16 cellular contexts compared by ENCODE assay signal in the genomic region with DNA sequence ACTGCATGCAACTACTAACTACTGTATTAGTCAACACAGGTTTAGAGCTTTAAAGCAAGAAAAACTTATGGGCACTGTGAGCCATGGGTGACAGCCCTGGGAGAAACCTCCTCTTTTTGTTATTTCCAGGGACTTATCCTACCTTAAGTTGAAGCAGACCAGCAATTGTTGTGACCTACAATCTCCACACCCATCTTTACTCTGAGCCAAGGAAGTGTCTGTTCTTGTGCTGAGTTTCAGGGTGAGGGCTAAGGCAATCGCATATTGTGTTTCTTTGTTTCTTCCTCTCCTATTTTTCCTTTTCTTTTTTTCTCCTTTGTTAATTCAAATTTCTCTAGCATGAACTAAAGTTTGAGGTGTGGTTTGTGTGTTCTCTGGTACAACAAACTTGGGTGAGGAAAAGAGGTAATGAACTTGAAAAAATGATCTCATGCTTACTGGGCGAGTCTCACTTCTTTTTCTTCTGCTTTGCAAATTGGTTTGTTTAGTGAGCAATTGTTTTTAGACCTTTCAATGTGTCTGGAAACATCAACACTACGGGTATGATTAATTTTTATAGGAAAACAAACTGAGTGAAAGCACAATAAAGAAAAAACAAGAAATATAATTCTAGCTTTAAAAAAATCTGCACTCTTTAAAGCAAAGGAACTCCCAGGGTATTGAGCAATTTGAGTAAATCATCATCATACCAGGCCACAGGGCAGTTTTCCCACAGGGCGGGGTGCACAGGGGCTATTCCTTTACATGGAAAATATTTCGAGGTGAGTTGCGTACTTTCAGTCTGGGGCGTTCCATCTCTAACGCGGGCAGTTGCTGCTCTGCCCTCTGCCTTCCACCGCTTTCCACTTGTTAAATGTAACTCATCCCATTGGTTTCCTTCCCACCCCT. TPM values are rescaled to one million over a fixed set of nuclear protein-coding genes. Genes with fewer than 3 reads are reported as not detected.
DNase-seq lines count a peak whose midpoint lies in the region; ATAC-seq and TF ChIP-seq lines count a peak whose summit lies in the region.
"Had no signal": no experiment of that assay in that cellular context is flagged by ENCODE, and none has a peak within 500 bp of the region (broad histone marks: within the 10 kb centered on the region; RNA-seq: fewer than 3 reads in every experiment).

No MANE protein-coding gene starts in this region.

- no peak for TF ChIP-seq CTCF in right atrium auricular region (IDR thresholded peaks at IDR 0.05)
- TF ChIP-seq CTCF in colonic mucosa (IDR thresholded peaks at IDR 0.05) = no peak
- no peak for TF ChIP-seq CTCF in mucosa of descending colon (IDR thresholded peaks at IDR 0.05)
- no peak for TF ChIP-seq CTCF in GM10266 (IDR thresholded peaks at IDR 0.05; ENCODE audit: control insufficient read depth, insufficient read depth, low read depth, missing control alignments)

- WGBS in right cardiac atrium = 76% methylated on average over 10 of the region's 10 CpGs

- H3K36me3 ChIP-seq in right atrium auricular region (no peaks in the 10 kb centered on the region), colonic mucosa (no peaks in the 10 kb centered on the region), mucosa of descending colon (ENCODE audit: low read depth) (no peaks in the 10 kb centered on the region)

- H3K27me3 ChIP-seq in right cardiac atrium (ENCODE audit: control insufficient read depth, insufficient read depth) (no peaks in the 10 kb centered on the region), right atrium auricular region (no peaks in the 10 kb centered on the region), colonic mucosa (no peaks in the 10 kb centered on the region)

- peak; percentile 59 to 96 for ATAC-seq in right cardiac atrium
- peak; percentile 88 for ATAC-seq in mucosa of descending colon
- ATAC-seq in GM19455 (IDR thresholded peaks at IDR 0.05; ENCODE audit: unreplicated experiment) = no peak
- ATAC-seq: naive thymus-derived CD4-positive, alpha-beta T cell had no signal

- no peak overlapping the region for H3K9ac ChIP-seq in colonic mucosa (ENCODE audit: low read depth in 2 of 2, low read length in 2 of 2)

- intact Hi-C loops in right cardiac atrium (cut with DNase I) (no loop called here), colonic mucosa (cut with DNase I) (no loop called here), mucosa of descending colon (cut with DNase I, micrococcal nuclease) (no loop called here)

- H3K27ac ChIP-seq in right cardiac atrium (ENCODE audit: low read length) (no peak overlapping the region), right atrium auricular region (no peak overlapping the region), colonic mucosa (peak overlapping the region; percentile 4)

- peak in 2 of 3 donors; percentile 52 to 63 for DNase-seq in right cardiac atrium
- no peak for DNase-seq in right atrium auricular region (ENCODE audit: low spot score)
- DNase-seq in colonic mucosa = peak; percentile 66
- DNase-seq in mucosa of descending colon = peak; percentile 51 to 58 (median 53)
- no peak for DNase-seq in GM10266 (ENCODE audit: extremely low spot score)
- no peak for DNase-seq in GDM1 (lab: John Stamatoyannopoulos, UW)
- no peak for DNase-seq in activated naive CD4-positive, alpha-beta T cell treated with Interleukin-2 at 50 U/mL for 16 hours
- DNase-seq: activated CD4-positive, alpha-beta memory T cell treated with anti-CD3 and anti-CD28 coated beads for 36 hours; activated gamma-delta T cell treated with Interleukin-2 at 50 U/mL for 16 hours; DMS153; islet precursor cell; naive thymus-derived CD4-positive, alpha-beta T cell; small intestine had no signal

- H3K9me3 ChIP-seq in right cardiac atrium (ENCODE audit: control insufficient read depth, low read length) (no peaks in the 10 kb centered on the region), right atrium auricular region (no peaks in the 10 kb centered on the region), colonic mucosa (no peaks in the 10 kb centered on the region), mucosa of descending colon (no peaks in the 10 kb centered on the region)

- no peak overlapping the region for H3K4me3 ChIP-seq in right cardiac atrium (ENCODE audit: low read length)
- no peak overlapping the region for H3K4me3 ChIP-seq in right atrium auricular region
- no peak overlapping the region for H3K4me3 ChIP-seq in colonic mucosa
- no peak overlapping the region for H3K4me3 ChIP-seq in mucosa of descending colon

- no peaks in the 10 kb centered on the region for H3K4me1 ChIP-seq in right cardiac atrium (ENCODE audit: control insufficient read depth, insufficient read depth, low read length)
- no peaks in the 10 kb centered on the region for H3K4me1 ChIP-seq in right atrium auricular region
- H3K4me1 ChIP-seq in colonic mucosa = no peaks in the 10 kb centered on the region
- H3K4me1 ChIP-seq in mucosa of descending colon (ENCODE audit: low read depth) = peaks cover 2% of the 10 kb centered on the region

RNA-seq across cellular contexts. Expression of a gene that starts 2.7 kb away (rescaled TPM):
- total RNA-seq in right cardiac atrium (1 to 10 TPM in 1 of 4 donors, under 1 TPM in 2, not detected in 1; 0.15 to 1.5 (median 0.26) TPM), right atrium auricular region (10 to 100 TPM in 1 of 2 donors, 1 to 10 TPM in 1; 5.2 to 19.1 TPM), colonic mucosa (not detected), mucosa of descending colon (not detected)
- 0.05 TPM for polyA plus RNA-seq in right cardiac atrium
- total RNA-seq: activated CD4-positive, alpha-beta memory T cell treated with anti-CD3 and anti-CD28 coated beads for 36 hours; naive thymus-derived CD4-positive, alpha-beta T cell; RPMI7951 had no signal
- polyA plus RNA-seq: small intestine had no signal

RNA-seq across cellular contexts. Expression of a gene that starts 30.1 kb away (rescaled TPM):
- not detected for total RNA-seq in right cardiac atrium
- not detected for polyA plus RNA-seq in right cardiac atrium
- not detected for total RNA-seq in right atrium auricular region
- not detected for total RNA-seq in colonic mucosa
- not detected for total RNA-seq in mucosa of descending colon
- total RNA-seq: activated CD4-positive, alpha-beta memory T cell treated with anti-CD3 and anti-CD28 coated beads for 36 hours; naive thymus-derived CD4-positive, alpha-beta T cell; RPMI7951 had no signal
- polyA plus RNA-seq: naive thymus-derived CD4-positive, alpha-beta T cell; small intestine; thymus had no signal

Comparison
In these comparisons a context has a peak if more than half of its experiments do, and no peak if none do; other contexts are left out.
1. DNase-seq: peak in right cardiac atrium (2 of 3), colonic mucosa (single experiment) and mucosa of descending colon (3 of 3); none in right atrium auricular region (single experiment), GM10266 (single experiment), GDM1 (single experiment) and activated naive CD4-positive, alpha-beta T cell treated with Interleukin-2 at 50 U/mL for 16 hours (single experiment).